8 cellular contexts compared by ENCODE assay signal in genomic region chr9:35603506-35603985, GRCh38. TPM values are rescaled to one million over a fixed set of nuclear protein-coding genes. Genes with fewer than 3 reads are reported as not detected.
A peak's percentile ranks its signal among the peaks of the same experiment; 100 is the strongest.
DNase-seq lines count a peak whose midpoint lies in the region; ATAC-seq and TF ChIP-seq lines count a peak whose summit lies in the region.

No MANE protein-coding gene starts in this region.

- H3K4me3 ChIP-seq in iPS-18a (ENCODE audit: low read length) (peak overlapping the region; percentile 68), smooth muscle cell (peak overlapping the region; percentile 41)

- H3K27ac ChIP-seq in iPS-18a (ENCODE audit: low read length) (no peak overlapping the region), smooth muscle cell (ENCODE audit: low read depth) (peak overlapping the region; percentile 35)

- peak overlapping the region; percentile 81 for H3K4me2 ChIP-seq in smooth muscle cell

- H2AFZ ChIP-seq in smooth muscle cell (ENCODE audit: low read depth), result peak overlapping the region; percentile 24

- H4K20me1 ChIP-seq in smooth muscle cell (ENCODE audit: low read depth), result peaks cover 19% of the 10 kb centered on the region

- TF ChIP-seq CTCF in smooth muscle cell (IDR thresholded peaks at IDR 0.05; ENCODE audit: borderline replicate concordance, insufficient read depth, poor library complexity, severe bottlenecking), result no peak

- H3K27me3 ChIP-seq in iPS-18a (ENCODE audit: control insufficient read depth, insufficient read depth, low read length) (no peaks in the 10 kb centered on the region), smooth muscle cell (ENCODE audit: low read depth) (no peaks in the 10 kb centered on the region)

- H3K36me3 ChIP-seq in iPS-18a (ENCODE audit: control insufficient read depth, low read depth, low read length) (peaks cover 7% of the 10 kb centered on the region), smooth muscle cell (ENCODE audit: low read depth) (no peaks in the 10 kb centered on the region)

- ATAC-seq in GM21515 (IDR thresholded peaks at IDR 0.05; ENCODE audit: unreplicated experiment), result no peak

- 32% methylated on average over 18 of the region's 18 CpGs for WGBS in smooth muscle cell (ENCODE audit: low lambda C conversion rate)

- peaks cover 17% of the 10 kb centered on the region for H3K79me2 ChIP-seq in smooth muscle cell (ENCODE audit: low read depth)

- H3F3A ChIP-seq in smooth muscle cell (ENCODE audit: low read depth), result peaks cover 17% of the 10 kb centered on the region

- H3K4me1 ChIP-seq in iPS-18a (ENCODE audit: control insufficient read depth, low read depth, low read length), result peaks cover 5% of the 10 kb centered on the region
- peaks cover 15% of the 10 kb centered on the region for H3K4me1 ChIP-seq in smooth muscle cell (ENCODE audit: low read depth)

- H3K9ac ChIP-seq in iPS-18a (ENCODE audit: low read length), result peak overlapping the region; percentile 61
- peak overlapping the region; percentile 5 for H3K9ac ChIP-seq in smooth muscle cell (ENCODE audit: low read depth)

- no peaks in the 10 kb centered on the region for H3K9me3 ChIP-seq in iPS-18a (ENCODE audit: control insufficient read depth, low read depth, low read length)
- no peaks in the 10 kb centered on the region for H3K9me3 ChIP-seq in smooth muscle cell (replicated peaks; ENCODE audit: low read depth)

- DNase-seq in NCI-H2227 (lab: John Stamatoyannopoulos, UW; ENCODE audit: unreplicated experiment) (peak; percentile 50), NCI-H2227 treated with DMSO at 0.1 percent for 48 hours (lab: John Stamatoyannopoulos, UW) (no peak), NCI-H2029 (lab: John Stamatoyannopoulos, UW) (peak; percentile 67), amniotic epithelial cell (ENCODE audit: low read depth) (peak; percentile 93), smooth muscle cell (lab: John Stamatoyannopoulos, UW; ENCODE audit: unreplicated experiment) (no peak), cortex of kidney (lab: John Stamatoyannopoulos, UW) (no peak)

RNA-seq across cellular contexts. Expression of gene TESK1, which starts 1.5 kb away (rescaled TPM):
- total RNA-seq in smooth muscle cell, result 10.0 and 14.2 TPM in 2 replicates
- polyA plus RNA-seq in smooth muscle cell, result 19.4 and 25.6 TPM in 2 replicates

RNA-seq across cellular contexts. Expression of gene CD72, which starts 14.7 kb away (rescaled TPM):
- total RNA-seq in smooth muscle cell, result 0.45 and 3.0 TPM in 2 replicates
- polyA plus RNA-seq in smooth muscle cell, result 2.9 and 3.9 TPM in 2 replicates

RNA-seq across cellular contexts. Expression of gene SIT1, which starts 47.2 kb away (rescaled TPM):
- total RNA-seq in smooth muscle cell, result not detected in 2 replicates
- not detected in 2 replicates for polyA plus RNA-seq in smooth muscle cell

RNA-seq across cellular contexts. Expression of gene RMRP, which starts 54.3 kb away (rescaled TPM):
- total RNA-seq in smooth muscle cell, result 10,156 and 21,067 TPM in 2 replicates
- polyA plus RNA-seq in smooth muscle cell, result not detected in 2 replicates

RNA-seq across cellular contexts. Expression of gene CCDC107, which starts 54.5 kb away (rescaled TPM):
- total RNA-seq in smooth muscle cell, result 9.8 and 19.6 TPM in 2 replicates
- polyA plus RNA-seq in smooth muscle cell, result 35.5 and 37.1 TPM in 2 replicates

Comparison
In these comparisons a context has a peak if more than half of its experiments do, and no peak if none do; other contexts are left out.
1. DNase-seq: peak in NCI-H2227 (single experiment), NCI-H2029 (single experiment) and amniotic epithelial cell (single experiment); none in NCI-H2227 treated with DMSO at 0.1 percent for 48 hours (single experiment), smooth muscle cell (single experiment) and cortex of kidney (single experiment).